Comparison of ENCODE assay signal across 6 cellular contexts in the genomic region with DNA sequence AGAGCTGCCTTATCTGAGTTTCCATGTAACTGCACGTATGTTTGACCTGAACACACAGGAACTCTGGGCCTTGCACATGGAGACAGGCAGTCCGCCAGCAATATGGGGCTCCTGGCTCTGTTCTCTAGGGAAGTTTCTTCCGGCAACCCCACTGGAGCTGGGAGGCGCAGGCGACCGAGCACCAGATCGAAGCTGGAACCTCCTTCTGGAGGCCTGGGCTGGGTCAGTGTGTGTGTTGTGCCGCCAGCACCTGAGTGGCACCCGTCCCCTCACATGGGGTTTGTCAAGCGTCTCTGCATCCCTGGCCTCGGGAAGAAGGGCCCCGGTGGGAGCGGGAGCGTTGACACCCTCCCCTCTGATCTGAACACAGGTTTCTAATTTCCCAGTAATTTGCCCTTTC.
"Had no signal": no experiment of that assay in that cellular context is flagged by ENCODE, and none has a peak within 500 bp of the region (broad histone marks: within the 10 kb centered on the region; RNA-seq: fewer than 3 reads in every experiment).

No MANE protein-coding gene starts in this region.

- H3K4me3 ChIP-seq: GM23248, K562 had no signal

- H3K9me3 Mint-ChIP-seq: H9 had no signal

- H3K27ac Mint-ChIP-seq: H9 had no signal

- DNase-seq: GM23248, H9, HCEC 1CT, IMR-90, KG1 had no signal

- ATAC-seq: K562 had no signal
